Comparison of ENCODE assay signal across 28 cellular contexts in genomic region chr4:6851962-6852361, GRCh38.
"Had no signal": no experiment of that assay in that cellular context is flagged by ENCODE, and none has a peak within 500 bp of the region (broad histone marks: within the 10 kb centered on the region; RNA-seq: fewer than 3 reads in every experiment).

No MANE protein-coding gene starts in this region.

- H3K4me1 ChIP-seq: testis had no signal

- H3K27me3 ChIP-seq: hepatocyte, ovary, stomach, testis, thyroid gland, transverse colon, upper lobe of right lung had no signal

- H3K27me3 Mint-ChIP-seq: naive thymus-derived CD8-positive, alpha-beta T cell; progenitor cell of endocrine pancreas; stimulated activated naive B cell treated with anti-CD40 and anti-IgM and Interleukin-4, amounts not matched to agents 10 μg/mL and 1 μg/mL and 100 μg/mL, for 72 hours had no signal

- ATAC-seq: left ventricle myocardium superior; lower lobe of right lung; naive thymus-derived CD8-positive, alpha-beta T cell; right cardiac atrium; sciatic nerve; stimulated activated naive B cell treated with anti-CD40 and anti-IgM and Interleukin-4, amounts not matched to agents 10 μg/mL and 1 μg/mL and 100 μg/mL, for 72 hours; stimulated activated naive CD8-positive, alpha-beta T cell treated with anti-CD3 and anti-CD28 coated beads, Interleukin-15, Interleukin-2, amounts not matched to agents 100 U/mL and 50 U/mL, for 24 hours; upper lobe of right lung had no signal

- H3K36me3 ChIP-seq: ovary had no signal

- H2AFZ ChIP-seq: hepatocyte had no signal

- H3K4me3 ChIP-seq: hepatocyte, lower lobe of right lung, ovary, skin epidermis, stomach, testis, thyroid gland, transverse colon, upper lobe of right lung had no signal

- H3K4me3 Mint-ChIP-seq: naive thymus-derived CD8-positive, alpha-beta T cell; nephron; neural crest cell; stimulated activated naive B cell treated with anti-CD40 and anti-IgM and Interleukin-4, amounts not matched to agents 10 μg/mL and 1 μg/mL and 100 μg/mL, for 72 hours had no signal

- FAIRE-seq: urothelium cell line had no signal

- H3K4me2 ChIP-seq: hepatocyte had no signal

- H3K9me3 ChIP-seq: ovary, testis, thyroid gland, transverse colon had no signal

- H3K27ac Mint-ChIP-seq: nephron; stimulated activated naive B cell treated with anti-CD40 and anti-IgM and Interleukin-4, amounts not matched to agents 10 μg/mL and 1 μg/mL and 100 μg/mL, for 72 hours had no signal

- H3K9me3 Mint-ChIP-seq: neural crest cell had no signal

- DNase-seq: islet precursor cell; left ventricle myocardium superior; lower lobe of right lung; mammary epithelial cell; mesenchymal stem cell; naive thymus-derived CD8-positive, alpha-beta T cell; occipital lobe; ovary; retina; right cardiac atrium; stimulated activated CD4-positive, alpha-beta T cell treated with anti-CD3 and anti-CD28 coated beads, Interleukin-12 subunit alpha, Interleukin-12 subunit beta, amount 100 ng/mL, for 4 hours; stimulated activated CD4-positive, alpha-beta T cell treated with anti-CD3 and anti-CD28 coated beads, Interleukin-15, amount 100 ng/mL, for 24 hours; stimulated activated CD4-positive, alpha-beta T cell treated with anti-CD3 and anti-CD28 coated beads, Interleukin-2, amount 100 ng/mL, for 24 hours; stimulated activated CD4-positive, alpha-beta T cell treated with anti-CD3 and anti-CD28 coated beads, Interleukin-4, amount 100 ng/mL, for 1 hour; stimulated activated naive B cell treated with anti-CD40 and anti-IgM and Interleukin-4, amounts not matched to agents 10 μg/mL and 1 μg/mL and 100 μg/mL, for 72 hours; stimulated activated naive CD8-positive, alpha-beta T cell treated with anti-CD3 and anti-CD28 coated beads, Interleukin-15, Interleukin-2, amounts not matched to agents 100 U/mL and 50 U/mL, for 24 hours; stomach; testis; thyroid gland; transverse colon; upper lobe of right lung had no signal

- H3K27ac ChIP-seq: hepatocyte, lower lobe of right lung, ovary, skin epidermis, stomach, testis, thyroid gland, transverse colon, upper lobe of right lung had no signal
